In the genomic region with DNA sequence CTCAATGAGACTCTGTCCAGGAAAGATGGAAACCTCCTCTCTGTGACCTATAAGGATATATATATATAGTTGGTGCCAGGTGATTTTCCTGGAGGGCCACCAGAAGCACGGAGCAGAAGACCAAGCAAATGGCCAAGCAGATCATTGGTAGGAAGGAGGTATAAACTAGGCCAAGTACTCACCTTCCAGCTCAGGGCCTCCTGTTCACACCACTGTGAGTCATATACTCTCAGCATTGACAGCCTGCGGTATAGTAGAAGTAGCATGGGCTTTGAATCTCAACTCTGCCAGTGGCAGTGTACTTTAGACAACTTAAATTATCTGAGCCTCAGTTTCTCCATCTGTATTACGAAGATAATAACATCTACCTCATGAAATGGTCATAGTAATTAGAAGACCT, we compare ENCODE assay signal across 12 cellular contexts. TPM values are rescaled to one million over a fixed set of nuclear protein-coding genes. Genes with fewer than 3 reads are reported as not detected.
DNase-seq lines count a peak whose midpoint lies in the region; ATAC-seq, FAIRE-seq and TF ChIP-seq lines count a peak whose summit lies in the region.
"Had no signal": no experiment of that assay in that cellular context is flagged by ENCODE, and none has a peak within 500 bp of the region (broad histone marks: within the 10 kb centered on the region; RNA-seq: fewer than 3 reads in every experiment).

No MANE protein-coding gene starts in this region.

- no peaks in the 10 kb centered on the region for H3K4me1 ChIP-seq in CD8-positive, alpha-beta memory T cell (ENCODE audit: insufficient read depth, low read length)
- H3K4me1 ChIP-seq in naive thymus-derived CD4-positive, alpha-beta T cell (ENCODE audit: control insufficient read depth in 2 of 2, insufficient read depth in 2 of 2, low read length in 2 of 2): no peaks in the 10 kb centered on the region
- H3K4me1 ChIP-seq: HAP-1 had no signal

- no peak for DNase-seq in activated T-cell treated with anti-CD3 and anti-CD28 coated beads, Interleukin-2, amount 50 U/mL, for 4 hours
- DNase-seq in activated T-cell treated with anti-CD3 and anti-CD28 coated beads, Interleukin-2, amount 50 U/mL, for 48 hours: no peak
- peak in 1 of 5 donors; percentile 6 for DNase-seq in CD8-positive, alpha-beta memory T cell
- no peak for DNase-seq in activated CD8-positive, alpha-beta T cell treated with anti-CD3 and anti-CD28 coated beads, Interleukin-2, amount 10 ng/mL, durations not matched to agents 7 days and 5 days
- no peak for DNase-seq in naive thymus-derived CD4-positive, alpha-beta T cell
- DNase-seq in H54 (ENCODE audit: insufficient read length, low spot score) (no peak), GM19240 (ENCODE audit: insufficient read length, low spot score) (no peak)
- DNase-seq: NCI-H187, NCI-H226, NCI-H524 treated with DMSO at 0.1 percent for 48 hours had no signal

- H3K4me1 Mint-ChIP-seq in activated T-cell treated with anti-CD3 and anti-CD28 coated beads, Interleukin-2, amount 50 U/mL, for 4 hours (ENCODE audit: low read depth): peaks cover 2% of the 10 kb centered on the region
- H3K4me1 Mint-ChIP-seq in CD8-positive, alpha-beta memory T cell: peaks cover 0 to 5% (median 0%) of the 10 kb centered on the region in 3 donors
- peaks cover 11% of the 10 kb centered on the region for H3K4me1 Mint-ChIP-seq in activated CD8-positive, alpha-beta T cell treated with anti-CD3 and anti-CD28 coated beads, Interleukin-2, amount 10 ng/mL, durations not matched to agents 7 days and 5 days (ENCODE audit: low read depth)
- H3K4me1 Mint-ChIP-seq in naive thymus-derived CD4-positive, alpha-beta T cell: peaks cover 0 to 56% (median 0%) of the 10 kb centered on the region in 7 donors

- H3K36me3 ChIP-seq in CD8-positive, alpha-beta memory T cell (ENCODE audit: insufficient read depth, low read length): no peaks in the 10 kb centered on the region
- no peaks in the 10 kb centered on the region for H3K36me3 ChIP-seq in naive thymus-derived CD4-positive, alpha-beta T cell (ENCODE audit: control insufficient read depth in 2 of 3, insufficient read depth in 3 of 3, low read length in 3 of 3)
- H3K36me3 ChIP-seq: HAP-1 had no signal

- no peak overlapping the region for H3K27ac ChIP-seq in CD8-positive, alpha-beta memory T cell (ENCODE audit: low read depth, low read length)
- no peak overlapping the region for H3K27ac ChIP-seq in naive thymus-derived CD4-positive, alpha-beta T cell (ENCODE audit: low read depth, low read length)
- H3K27ac ChIP-seq: HL-60 had no signal

- no peaks in the 10 kb centered on the region for H3K27me3 Mint-ChIP-seq in activated T-cell treated with anti-CD3 and anti-CD28 coated beads, Interleukin-2, amount 50 U/mL, for 4 hours (ENCODE audit: low read depth)
- peaks cover 2 to 12% of the 10 kb centered on the region in 2 donors for H3K27me3 Mint-ChIP-seq in CD8-positive, alpha-beta memory T cell
- H3K27me3 Mint-ChIP-seq in activated CD8-positive, alpha-beta T cell treated with anti-CD3 and anti-CD28 coated beads, Interleukin-2, amount 10 ng/mL, durations not matched to agents 7 days and 5 days (ENCODE audit: low read depth): no peaks in the 10 kb centered on the region
- H3K27me3 Mint-ChIP-seq in naive thymus-derived CD4-positive, alpha-beta T cell: no peaks in the 10 kb centered on the region

- POLR2A ChIA-PET in CD8-positive, alpha-beta memory T cell (lab: Charles Lee): no interaction called here
- POLR2A ChIA-PET in activated CD8-positive, alpha-beta T cell treated with anti-CD3 and anti-CD28 coated beads, Interleukin-2, amount 10 ng/mL, durations not matched to agents 7 days and 5 days (lab: Charles Lee): interaction anchor here (0.9 to 1.2 kb wide), 2 partner anchors 9 to 12 kb away, joined by 3 read pairs; no protein-coding TSS in a partner anchor
- POLR2A ChIA-PET in naive thymus-derived CD4-positive, alpha-beta T cell (lab: Charles Lee): no interaction called here

- no peaks in the 10 kb centered on the region for H3K27me3 ChIP-seq in CD8-positive, alpha-beta memory T cell (ENCODE audit: insufficient read depth, low read length, poor library complexity, severe bottlenecking)
- no peaks in the 10 kb centered on the region for H3K27me3 ChIP-seq in naive thymus-derived CD4-positive, alpha-beta T cell (ENCODE audit: control insufficient read depth in 2 of 2, insufficient read depth in 2 of 2, low read length in 2 of 2)

- peaks cover 42% of the 10 kb centered on the region for H3K36me3 Mint-ChIP-seq in activated T-cell treated with anti-CD3 and anti-CD28 coated beads, Interleukin-2, amount 50 U/mL, for 4 hours (ENCODE audit: insufficient read depth)
- peaks cover 0 to 4% (median 0%) of the 10 kb centered on the region in 3 donors for H3K36me3 Mint-ChIP-seq in CD8-positive, alpha-beta memory T cell
- H3K36me3 Mint-ChIP-seq in activated CD8-positive, alpha-beta T cell treated with anti-CD3 and anti-CD28 coated beads, Interleukin-2, amount 10 ng/mL, durations not matched to agents 7 days and 5 days (ENCODE audit: low read depth): peaks cover 63% of the 10 kb centered on the region
- H3K36me3 Mint-ChIP-seq in naive thymus-derived CD4-positive, alpha-beta T cell: peaks cover 0 to 62% (median 0%) of the 10 kb centered on the region in 5 donors

- no peak overlapping the region for H3K4me3 Mint-ChIP-seq in activated T-cell treated with anti-CD3 and anti-CD28 coated beads, Interleukin-2, amount 50 U/mL, for 4 hours
- peak overlapping the region in 1 of 7 donors; percentile 55 for H3K4me3 Mint-ChIP-seq in CD8-positive, alpha-beta memory T cell
- H3K4me3 Mint-ChIP-seq in activated CD8-positive, alpha-beta T cell treated with anti-CD3 and anti-CD28 coated beads, Interleukin-2, amount 10 ng/mL, durations not matched to agents 7 days and 5 days: no peak overlapping the region
- no peak overlapping the region for H3K4me3 Mint-ChIP-seq in naive thymus-derived CD4-positive, alpha-beta T cell

- CTCF ChIA-PET in CD8-positive, alpha-beta memory T cell (lab: Charles Lee): interaction anchor here (0.7 kb wide), 1 partner anchor 12 kb away, joined by 3 read pairs; no protein-coding TSS in a partner anchor
- CTCF ChIA-PET in activated CD8-positive, alpha-beta T cell treated with anti-CD3 and anti-CD28 coated beads, Interleukin-2, amount 10 ng/mL, durations not matched to agents 7 days and 5 days (lab: Charles Lee): interaction anchor here (1.0 to 1.2 kb wide), 2 partner anchors 25 to 61 kb away, joined by 4 read pairs; no protein-coding TSS in a partner anchor
- CTCF ChIA-PET in naive thymus-derived CD4-positive, alpha-beta T cell (lab: Charles Lee): no interaction called here

- no peaks in the 10 kb centered on the region for H3K9me3 Mint-ChIP-seq in activated T-cell treated with anti-CD3 and anti-CD28 coated beads, Interleukin-2, amount 50 U/mL, for 4 hours
- no peaks in the 10 kb centered on the region for H3K9me3 Mint-ChIP-seq in CD8-positive, alpha-beta memory T cell
- no peaks in the 10 kb centered on the region for H3K9me3 Mint-ChIP-seq in activated CD8-positive, alpha-beta T cell treated with anti-CD3 and anti-CD28 coated beads, Interleukin-2, amount 10 ng/mL, durations not matched to agents 7 days and 5 days (ENCODE audit: insufficient read depth)
- peaks cover 0 to 4% (median 0%) of the 10 kb centered on the region in 11 donors for H3K9me3 Mint-ChIP-seq in naive thymus-derived CD4-positive, alpha-beta T cell

- H3K4me3 ChIP-seq in CD8-positive, alpha-beta memory T cell (ENCODE audit: low read length): no peak overlapping the region
- no peak overlapping the region for H3K4me3 ChIP-seq in naive thymus-derived CD4-positive, alpha-beta T cell (ENCODE audit: low read length)
- H3K4me3 ChIP-seq: HAP-1 had no signal

- no peak for FAIRE-seq in H54 (lab: Jason Lieb, UNC)

- H3K27ac Mint-ChIP-seq in CD8-positive, alpha-beta memory T cell: peak overlapping the region in 7 of 8 donors; percentile 3 to 74 (median 52)
- no peak overlapping the region for H3K27ac Mint-ChIP-seq in activated CD8-positive, alpha-beta T cell treated with anti-CD3 and anti-CD28 coated beads, Interleukin-2, amount 10 ng/mL, durations not matched to agents 7 days and 5 days
- peak overlapping the region in 1 of 9 donors; percentile 25 for H3K27ac Mint-ChIP-seq in naive thymus-derived CD4-positive, alpha-beta T cell

- intact Hi-C loops in naive thymus-derived CD4-positive, alpha-beta T cell (cut with micrococcal nuclease): no loop called here

- ATAC-seq in activated T-cell treated with anti-CD3 and anti-CD28 coated beads, Interleukin-2, amount 50 U/mL, for 4 hours: peak; percentile 80 to 90
- peak; percentile 44 for ATAC-seq in activated CD8-positive, alpha-beta T cell treated with anti-CD3 and anti-CD28 coated beads, Interleukin-2, amount 10 ng/mL, durations not matched to agents 7 days and 5 days
- ATAC-seq in naive thymus-derived CD4-positive, alpha-beta T cell: peak; percentile 34

- H3K9me3 ChIP-seq in CD8-positive, alpha-beta memory T cell (ENCODE audit: low read length): no peaks in the 10 kb centered on the region
- no peaks in the 10 kb centered on the region for H3K9me3 ChIP-seq in naive thymus-derived CD4-positive, alpha-beta T cell (ENCODE audit: control insufficient read depth in 2 of 3, low read length in 3 of 3)
- H3K9me3 ChIP-seq: HAP-1 had no signal

- no peak for TF ChIP-seq POLR2A in H54 (IDR thresholded peaks at IDR 0.05; ENCODE audit: low read depth, low read length)

RNA-seq across cellular contexts. Expression of a gene that starts 15.4 kb away (rescaled TPM):
- total RNA-seq in activated T-cell treated with anti-CD3 and anti-CD28 coated beads, Interleukin-2, amount 50 U/mL, for 4 hours: 10 to 100 TPM; 75.9 to 87.4 (median 81.2) TPM
- 10 to 100 TPM; 32.8 to 35.1 TPM for total RNA-seq in CD8-positive, alpha-beta memory T cell
- polyA plus RNA-seq in CD8-positive, alpha-beta memory T cell: 6.8 TPM
- 10 to 100 TPM; 17.3 to 19.6 TPM for total RNA-seq in activated CD8-positive, alpha-beta T cell treated with anti-CD3 and anti-CD28 coated beads, Interleukin-2, amount 10 ng/mL, durations not matched to agents 7 days and 5 days
- 10 to 100 TPM in 1 of 5 experiments, 1 to 10 TPM in 2, under 1 TPM in 2; 0.38 to 78.1 (median 1.1) TPM for total RNA-seq in naive thymus-derived CD4-positive, alpha-beta T cell
- polyA plus RNA-seq in naive thymus-derived CD4-positive, alpha-beta T cell: under 1 TPM; 0.47 to 0.60 TPM

Comparison
In these comparisons a context has a peak if more than half of its experiments do, and no peak if none do; other contexts are left out.
1. ATAC-seq: peak in every context shown above with its lines; median percentile 85 in activated T-cell treated with anti-CD3 and anti-CD28 coated beads, Interleukin-2, amount 50 U/mL, for 4 hours; 44 in activated CD8-positive, alpha-beta T cell treated with anti-CD3 and anti-CD28 coated beads, Interleukin-2, amount 10 ng/mL, durations not matched to agents 7 days and 5 days; 34 in naive thymus-derived CD4-positive, alpha-beta T cell.